Comparison of ENCODE assay signal across 29 cellular contexts in genomic region chr4:111699163-111699562, GRCh38.
"Had no signal": no experiment of that assay in that cellular context is flagged by ENCODE, and none has a peak within 500 bp of the region (broad histone marks: within the 10 kb centered on the region; RNA-seq: fewer than 3 reads in every experiment).

No MANE protein-coding gene starts in this region.

- H3K4me3 ChIP-seq: coronary artery, dorsolateral prefrontal cortex, esophagus muscularis mucosa, gastroesophageal sphincter had no signal

- H3K27me3 ChIP-seq: brain microvascular endothelial cell, esophagus muscularis mucosa, foreskin keratinocyte, gastroesophageal sphincter had no signal

- H3K36me3 ChIP-seq: brain microvascular endothelial cell, esophagus muscularis mucosa, gastroesophageal sphincter had no signal

- H3K4me1 ChIP-seq: foreskin keratinocyte, gastroesophageal sphincter had no signal

- FAIRE-seq: astrocyte, bronchial epithelial cell had no signal

- DNase-seq: activated CD4-positive, alpha-beta memory T cell treated with anti-CD3 and anti-CD28 coated beads, Interleukin-2, amount 10 ng/mL, durations not matched to agents 7 days and 5 days; activated CD4-positive, alpha-beta T cell treated with anti-CD3 and anti-CD28 coated beads for 1 hour; activated CD4-positive, alpha-beta T cell treated with anti-CD3 and anti-CD28 coated beads for 4 hours; activated CD4-positive, alpha-beta T cell treated with anti-CD3 and anti-CD28 coated beads, Interleukin-2, amount 10 ng/mL, durations not matched to agents 7 days and 5 days; activated CD4-positive, alpha-beta T cell treated with anti-CD3 and anti-CD28 coated beads, Interleukin-2, amount 50 U/mL, for 4 hours; activated CD8-positive, alpha-beta memory T cell treated with anti-CD3 and anti-CD28 coated beads, Interleukin-2, amount 50 U/mL, for 48 hours; activated gamma-delta T cell; activated naive CD4-positive, alpha-beta T cell treated with anti-CD3 and anti-CD28 coated beads, Interleukin-2, amount 50 U/mL, for 16 hours; activated naive CD4-positive, alpha-beta T cell treated with Interleukin-2 at 50 U/mL for 16 hours; activated T-cell treated with anti-CD3 and anti-CD28 coated beads for 4 hours; activated T-cell treated with anti-CD3 and anti-CD28 coated beads, Interleukin-2, amount 50 U/mL, for 24 hours; activated T-cell treated with anti-CD3 and anti-CD28 coated beads, Interleukin-2, amount 50 U/mL, for 72 hours; amniotic stem cell; anterior cingulate cortex; brain microvascular endothelial cell; dorsolateral prefrontal cortex; effector memory CD8-positive, alpha-beta T cell; erythroblast; foreskin keratinocyte; head of caudate nucleus; T-helper 1 cell; T-helper 17 cell had no signal

- H3K27ac ChIP-seq: brain microvascular endothelial cell, coronary artery, dorsolateral prefrontal cortex, esophagus muscularis mucosa, foreskin keratinocyte, gastroesophageal sphincter, VCaP had no signal

- H3K9me3 ChIP-seq: esophagus muscularis mucosa, gastroesophageal sphincter had no signal

- ATAC-seq: activated T-cell treated with anti-CD3 and anti-CD28 coated beads, Interleukin-2, amount 50 U/mL, for 72 hours; effector memory CD8-positive, alpha-beta T cell; foreskin keratinocyte; gastroesophageal sphincter; T-helper 17 cell; WTC11 had no signal
